ENCODE assay signal across 11 cellular contexts in the genomic region with DNA sequence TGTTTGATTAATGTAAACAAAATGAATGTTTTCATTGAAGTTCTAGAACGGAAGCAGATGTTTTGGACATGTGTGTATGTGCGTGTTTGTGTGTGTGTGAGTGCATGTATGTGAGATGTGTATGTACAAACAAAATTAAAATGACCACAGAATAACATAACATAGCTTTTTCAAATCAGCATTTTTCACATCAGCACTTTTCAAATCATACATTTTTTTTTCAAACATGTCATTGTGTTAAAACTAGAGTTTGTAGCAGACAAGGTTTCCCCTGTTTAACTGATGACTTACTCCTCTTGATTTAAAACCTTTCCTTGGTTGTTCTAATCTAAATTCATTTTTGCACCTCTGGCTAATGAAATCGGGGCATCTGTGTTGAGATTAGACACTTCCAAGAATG.
"Had no signal": no experiment of that assay in that cellular context is flagged by ENCODE, and none has a peak within 500 bp of the region (broad histone marks: within the 10 kb centered on the region; RNA-seq: fewer than 3 reads in every experiment).

No MANE protein-coding gene starts in this region.

- H3K4me1 ChIP-seq: HAP-1 had no signal

- H3K4me2 ChIP-seq: GM23338 had no signal

- H3K9ac ChIP-seq: GM23248 had no signal

- H3K4me3 Mint-ChIP-seq: GM23338, H9, HFFc6 had no signal

- H2AFZ ChIP-seq: GM23248, GM23338 had no signal

- H3K36me3 ChIP-seq: HAP-1 had no signal

- H3K9me3 Mint-ChIP-seq: H9, HFFc6 had no signal

- DNase-seq: GM23248, GOT3, H7, H9, HCEC 1CT, HFFc6 had no signal

- H3K27ac ChIP-seq: GM23248 had no signal

- H3K4me3 ChIP-seq: GM23248, GM23338, HAP-1 had no signal

- ATAC-seq: GM23338, HCT116 had no signal

- FAIRE-seq: H1, H54 had no signal

- H3K27ac Mint-ChIP-seq: GM23338, H9, HFFc6 had no signal
